Comparison of ENCODE assay signal across 11 cellular contexts in genomic region chr20:32366380-32366779, GRCh38. TPM values are rescaled to one million over a fixed set of nuclear protein-coding genes. Genes with fewer than 3 reads are reported as not detected.
DNase-seq lines count a peak whose midpoint lies in the region; ATAC-seq and TF ChIP-seq lines count a peak whose summit lies in the region.
"Had no signal": no experiment of that assay in that cellular context is flagged by ENCODE, and none has a peak within 500 bp of the region (broad histone marks: within the 10 kb centered on the region; RNA-seq: fewer than 3 reads in every experiment).

No MANE protein-coding gene starts in this region.

- no peak for TF ChIP-seq EP300 in tibial nerve (IDR thresholded peaks at IDR 0.05)

- no peaks in the 10 kb centered on the region for H3K9me3 ChIP-seq in tibial nerve
- H3K9me3 ChIP-seq: neutrophil had no signal

- H3K27me3 Mint-ChIP-seq in activated naive CD4-positive, alpha-beta T cell treated with anti-CD3 and anti-CD28 coated beads, Interleukin-2, amount 50 U/mL, for 24 hours: no peaks in the 10 kb centered on the region
- H3K27me3 Mint-ChIP-seq in activated naive CD8-positive, alpha-beta T cell: no peaks in the 10 kb centered on the region

- H3K27me3 ChIP-seq in tibial nerve: no peaks in the 10 kb centered on the region
- H3K27me3 ChIP-seq: neutrophil had no signal

- peaks cover 74% of the 10 kb centered on the region for H3K4me1 Mint-ChIP-seq in activated naive CD4-positive, alpha-beta T cell treated with anti-CD3 and anti-CD28 coated beads, Interleukin-2, amount 50 U/mL, for 24 hours
- H3K4me1 Mint-ChIP-seq in activated naive CD8-positive, alpha-beta T cell (ENCODE audit: low read depth): peaks cover 77% of the 10 kb centered on the region

- no peak for TF ChIP-seq POLR2A in tibial nerve (IDR thresholded peaks at IDR 0.05)

- H3K27ac Mint-ChIP-seq in activated naive CD4-positive, alpha-beta T cell treated with anti-CD3 and anti-CD28 coated beads, Interleukin-2, amount 50 U/mL, for 24 hours: peak overlapping the region; percentile 97
- peak overlapping the region; percentile 74 for H3K27ac Mint-ChIP-seq in activated naive CD8-positive, alpha-beta T cell

- H3K36me3 ChIP-seq in tibial nerve: peaks cover 0 to 22% (median 3%) of the 10 kb centered on the region in 3 donors

- TF ChIP-seq CTCF in tibial nerve (IDR thresholded peaks at IDR 0.05): no peak

- ATAC-seq in HG03095 (IDR thresholded peaks at IDR 0.05; ENCODE audit: unreplicated experiment): peak; percentile 56

- H3K27ac ChIP-seq in tibial nerve: peak overlapping the region in 3 of 4 donors; percentile 40 to 79 (median 51)
- H3K27ac ChIP-seq: neutrophil had no signal

- WGBS in tibial nerve, 2 donors: 86 to 89% methylated on average over 2 of the region's 2 CpGs

- DNase-seq in activated naive CD4-positive, alpha-beta T cell (lab: John Stamatoyannopoulos, UW): no peak
- DNase-seq in tibial nerve (ENCODE audit: low spot score in 2 of 2) (no peak), hippocampal formation (lab: John Stamatoyannopoulos, UW) (no peak), AG08395 (ENCODE audit: low spot score) (no peak), NCI-H2081 treated with DMSO at 0.1 percent for 48 hours (lab: John Stamatoyannopoulos, UW) (no peak)
- DNase-seq: islet precursor cell, NCI-H187 treated with DMSO at 0.1 percent for 48 hours had no signal

- H3K36me3 Mint-ChIP-seq in activated naive CD4-positive, alpha-beta T cell treated with anti-CD3 and anti-CD28 coated beads, Interleukin-2, amount 50 U/mL, for 24 hours: peaks cover 9% of the 10 kb centered on the region
- H3K36me3 Mint-ChIP-seq in activated naive CD8-positive, alpha-beta T cell: no peaks in the 10 kb centered on the region

- no peak overlapping the region for H3K4me3 ChIP-seq in tibial nerve

- H3K4me1 ChIP-seq in tibial nerve: peaks cover 0 to 83% (median 42%) of the 10 kb centered on the region in 4 donors

- no peaks in the 10 kb centered on the region for H3K9me3 Mint-ChIP-seq in activated naive CD4-positive, alpha-beta T cell treated with anti-CD3 and anti-CD28 coated beads, Interleukin-2, amount 50 U/mL, for 24 hours
- H3K9me3 Mint-ChIP-seq in activated naive CD8-positive, alpha-beta T cell (ENCODE audit: low read depth): no peaks in the 10 kb centered on the region

- H3K4me3 Mint-ChIP-seq in activated naive CD4-positive, alpha-beta T cell treated with anti-CD3 and anti-CD28 coated beads, Interleukin-2, amount 50 U/mL, for 24 hours: peak overlapping the region; percentile 31
- H3K4me3 Mint-ChIP-seq in activated naive CD8-positive, alpha-beta T cell: peak overlapping the region; percentile 46

RNA-seq across cellular contexts. Expression of gene ASXL1, which starts 8.2 kb away (rescaled TPM):
- total RNA-seq in tibial nerve: 100 to 1,000 TPM; 108 to 194 (median 138) TPM
